ENCODE assay signal across 35 cellular contexts in the genomic region with DNA sequence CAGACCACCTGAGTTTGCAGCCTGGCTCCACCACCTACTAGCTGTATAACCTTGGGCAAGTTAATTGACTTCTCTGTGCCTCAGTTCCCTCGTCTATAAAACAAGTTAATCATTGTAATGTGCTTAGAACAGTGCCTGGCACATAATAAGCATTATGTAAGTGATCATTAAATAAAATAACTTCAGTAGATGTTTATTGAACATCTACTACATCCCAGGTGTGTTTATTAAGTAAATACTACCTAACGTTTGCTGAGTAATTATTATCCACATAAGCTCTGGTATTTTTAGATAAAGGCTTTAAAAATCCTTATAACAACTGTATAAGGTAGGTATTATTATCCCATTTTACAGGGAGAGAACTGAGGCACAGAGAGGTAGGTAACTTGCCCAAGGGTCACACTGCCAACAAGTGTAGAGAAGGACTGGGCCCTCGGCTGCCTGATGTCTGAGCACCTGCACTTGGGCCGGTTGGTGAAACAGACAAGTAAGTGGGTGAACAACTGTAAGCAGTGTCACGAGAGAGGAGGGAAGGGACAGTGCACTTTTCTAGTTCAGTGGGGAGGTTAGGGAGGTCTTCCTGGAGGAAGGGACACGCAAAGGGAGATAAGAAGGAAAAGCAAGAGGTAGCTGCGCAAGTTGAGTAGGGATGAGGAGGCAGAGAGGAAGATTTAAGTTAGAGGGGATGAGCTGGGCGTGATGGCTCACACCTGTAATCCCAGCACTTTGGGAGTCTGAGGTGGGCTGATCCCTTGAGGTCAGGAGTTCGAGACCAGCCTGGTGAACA. TPM values are rescaled to one million over a fixed set of nuclear protein-coding genes. Genes with fewer than 3 reads are reported as not detected.
DNase-seq lines count a peak whose midpoint lies in the region; ATAC-seq, FAIRE-seq and TF ChIP-seq lines count a peak whose summit lies in the region.
"Had no signal": no experiment of that assay in that cellular context is flagged by ENCODE, and none has a peak within 500 bp of the region (broad histone marks: within the 10 kb centered on the region; RNA-seq: fewer than 3 reads in every experiment).

No MANE protein-coding gene starts in this region.

- no peak for FAIRE-seq in H1 (lab: Jason Lieb, UNC)
- FAIRE-seq: GM19239, pancreas had no signal

- no peak for TF ChIP-seq EP300 in H1 (IDR thresholded peaks at IDR 0.05; ENCODE audit: borderline replicate concordance in 1 of 2, low read depth in 2 of 2, low read length in 2 of 2)

- H3K27me3 ChIP-seq in RWPE2 (ENCODE audit: insufficient read depth, poor library complexity, severe bottlenecking) (no peaks in the 10 kb centered on the region), H1 (replicated peaks in 1 of 4; ENCODE audit: control insufficient read depth in 3 of 4, extremely low read depth in 1 of 4, insufficient read depth in 3 of 4, low read length in 3 of 4) (no peaks in the 10 kb centered on the region), prostate gland (replicated peaks; ENCODE audit: insufficient read depth) (no peaks in the 10 kb centered on the region), upper lobe of right lung (no peaks in the 10 kb centered on the region)
- H3K27me3 ChIP-seq: adrenal gland, brain microvascular endothelial cell, colonic mucosa, esophagus muscularis mucosa, gastroesophageal sphincter, pancreas, stomach had no signal

- peaks cover 56% of the 10 kb centered on the region for H3K4me1 ChIP-seq in RWPE2 (ENCODE audit: insufficient read depth, poor library complexity, severe bottlenecking)
- H3K4me1 ChIP-seq in H1 (replicated peaks in 1 of 4; ENCODE audit: control insufficient read depth in 3 of 4, insufficient read depth in 4 of 4, low read length in 3 of 4) = peaks cover 5 to 20% (median 9%) of the 10 kb centered on the region in 4 experiments; a peak in 6 of 7 replicates
- H3K4me1 ChIP-seq in prostate gland (replicated peaks) = no peaks in the 10 kb centered on the region
- H3K4me1 ChIP-seq in upper lobe of right lung = peaks cover 21% of the 10 kb centered on the region
- H3K4me1 ChIP-seq: colonic mucosa had no signal

- WGBS in H1 (ENCODE audit: extremely low coverage in 1 of 2, insufficient coverage in 1 of 2, insufficient read length in 1 of 2, insufficient replicate concordance in 2 of 2, low coverage in 1 of 2, low lambda C conversion rate in 2 of 2, missing lambda C conversion rate in 1 of 2), 2 experiments = 79% methylated on average over 8 of the region's 9 CpGs; no CpG with 5 or more reads in 1 of the 2 experiments
- WGBS in prostate gland = 76% methylated on average over 8 of the region's 9 CpGs

- no peak for TF ChIP-seq POLR2A in H1 (IDR thresholded peaks at IDR 0.05; ENCODE audit: control extremely low read depth in 1 of 2, low read depth in 2 of 2, low read length in 2 of 2)
- no peak for TF ChIP-seq POLR2A in prostate gland (IDR thresholded peaks at IDR 0.05)

- peak overlapping the region; percentile 39 for H3K27ac Mint-ChIP-seq in T-helper 1 cell treated with Interleukin-12 subunit alpha and Interleukin-12 subunit beta and Interleukin-4 antibody, amounts not matched to agents 30 μg/mL and 1 μg/mL, for 36 hours
- H3K27ac Mint-ChIP-seq: activated CD4-positive, alpha-beta memory T cell treated with anti-CD3 and anti-CD28 coated beads for 36 hours; activated T-helper 2 cell treated with anti-CD3 and anti-CD28 coated beads, Interferon-gamma antibody, Interleukin-2, Interleukin-4, amounts not matched to agents 10 μg/mL and 5 μg/mL and 100 μg/mL, durations not matched to agents 14 hours and 24 hours and 36 hours; CD8-positive, alpha-beta T cell had no signal

- no peak overlapping the region for H3K4me3 Mint-ChIP-seq in T-helper 1 cell treated with Interleukin-12 subunit alpha and Interleukin-12 subunit beta and Interleukin-4 antibody, amounts not matched to agents 30 μg/mL and 1 μg/mL, for 36 hours
- H3K4me3 Mint-ChIP-seq: activated CD4-positive, alpha-beta memory T cell treated with anti-CD3 and anti-CD28 coated beads for 36 hours; CD8-positive, alpha-beta T cell; naive thymus-derived CD8-positive, alpha-beta T cell had no signal

- intact Hi-C loops in prostate gland (cut with DNase I) = no loop called here
- intact Hi-C loops in upper lobe of right lung (cut with DNase I) = no loop called here

- H4K91ac ChIP-seq in H1 (replicated peaks; ENCODE audit: insufficient read length, low read length) = no peak overlapping the region

- H3K27ac ChIP-seq in RWPE2 (ENCODE audit: poor library complexity, severe bottlenecking) (peak overlapping the region; percentile 100), H1 (ENCODE audit: low read depth, low read length) (no peak overlapping the region), prostate gland (peak overlapping the region; percentile 33 to 88), upper lobe of right lung (no peak overlapping the region)
- H3K27ac ChIP-seq: 22Rv1, adrenal gland, brain microvascular endothelial cell, pancreas had no signal

- H2BK12ac ChIP-seq in H1 (ENCODE audit: low read depth, low read length) = peak overlapping the region; percentile 87; the same call in 1 of the 2 replicates

- no peak overlapping the region for H3K9ac ChIP-seq in H1 (replicated peaks in 1 of 4; ENCODE audit: extremely low read depth in 1 of 4, low read depth in 3 of 4, low read length in 3 of 4)
- H3K9ac ChIP-seq: SK-N-SH had no signal

- DNase-seq in T-helper 1 cell = no peak
- DNase-seq in RWPE2 (ENCODE audit: low spot score) = no peak
- no peak for DNase-seq in H1 (ENCODE audit: low read depth in 1 of 2, low spot score in 2 of 2)
- DNase-seq in prostate gland (ENCODE audit: low spot score) = no peak
- no peak for DNase-seq in upper lobe of right lung
- DNase-seq: activated CD4-positive, alpha-beta memory T cell treated with anti-CD3 and anti-CD28 coated beads for 36 hours; adrenal gland; brain microvascular endothelial cell; CD8-positive, alpha-beta T cell; colonic mucosa; DMS 273 treated with DMSO at 0.1 percent for 48 hours; effector memory CD4-positive, alpha-beta T cell; GOT3; hypothalamus; left ventricle myocardium superior; midbrain; naive thymus-derived CD8-positive, alpha-beta T cell; NCI-H1048; NCI-H187; NCI-H2171 treated with DMSO at 0.1 percent for 48 hours; NCI-H526 treated with DMSO at 0.1 percent for 48 hours; pancreas; SK-N-SH; stomach; T-helper 9 cell had no signal

- H3K36me3 ChIP-seq in RWPE2 (ENCODE audit: low read depth) = peaks cover 95% of the 10 kb centered on the region
- no peaks in the 10 kb centered on the region for H3K36me3 ChIP-seq in H1 (ENCODE audit: control insufficient read depth in 2 of 4, insufficient read depth in 4 of 4, low read length in 3 of 4)
- no peaks in the 10 kb centered on the region for H3K36me3 ChIP-seq in prostate gland
- H3K36me3 ChIP-seq in upper lobe of right lung = no peaks in the 10 kb centered on the region
- H3K36me3 ChIP-seq: adrenal gland, brain microvascular endothelial cell, colonic mucosa, esophagus muscularis mucosa, gastroesophageal sphincter, pancreas, stomach had no signal

- H3K79me2 ChIP-seq in H1 (ENCODE audit: control insufficient read depth in 1 of 2, insufficient read depth in 2 of 2, low read length in 2 of 2) = no peaks in the 10 kb centered on the region

- no peak overlapping the region for H3K23ac ChIP-seq in H1 (ENCODE audit: insufficient read length)

- H4K8ac ChIP-seq in H1 (ENCODE audit: extremely low read depth, insufficient read depth, low read length) = no peak overlapping the region

- H4K20me1 ChIP-seq in H1 (replicated peaks in 1 of 2; ENCODE audit: control insufficient read depth in 1 of 2, insufficient read depth in 2 of 2, low read length in 2 of 2) = no peaks in the 10 kb centered on the region

- H3K14ac ChIP-seq in H1 (ENCODE audit: insufficient read length) = no peak overlapping the region

- H2BK20ac ChIP-seq in H1 (ENCODE audit: low read length) = no peak overlapping the region

- H2AFZ ChIP-seq in H1 (ENCODE audit: low read length) = no peak overlapping the region

- H3K9me3 ChIP-seq in RWPE2 (ENCODE audit: severe bottlenecking) (no peaks in the 10 kb centered on the region), H1 (ENCODE audit: insufficient read depth in 2 of 2, low read depth in 1 of 2, low read length in 1 of 2) (no peaks in the 10 kb centered on the region), prostate gland (no peaks in the 10 kb centered on the region), upper lobe of right lung (no peaks in the 10 kb centered on the region)
- H3K9me3 ChIP-seq: adrenal gland, colonic mucosa, esophagus muscularis mucosa, gastroesophageal sphincter, pancreas, SK-N-SH, stomach had no signal

- no peak overlapping the region for H4K5ac ChIP-seq in H1 (ENCODE audit: insufficient read length, low read depth, low read length)

- H3K4me1 Mint-ChIP-seq in T-helper 1 cell treated with Interleukin-12 subunit alpha and Interleukin-12 subunit beta and Interleukin-4 antibody, amounts not matched to agents 30 μg/mL and 1 μg/mL, for 36 hours (ENCODE audit: low read depth) = peaks cover 21% of the 10 kb centered on the region

- no peak overlapping the region for H3K56ac ChIP-seq in H1 (replicated peaks; ENCODE audit: insufficient read length, low read depth, low read length)

- no peak overlapping the region; the same call in 1 of the 2 replicates for H2BK5ac ChIP-seq in H1 (ENCODE audit: low read depth, low read length)

- H3K4me3 ChIP-seq in RWPE2 (ENCODE audit: severe bottlenecking) (peak overlapping the region; percentile 81), H1 (ENCODE audit: extremely low read depth in 1 of 4, insufficient read depth in 2 of 4, low read depth in 3 of 4, low read length in 4 of 4) (no peak overlapping the region), prostate gland (no peak overlapping the region), upper lobe of right lung (no peak overlapping the region)
- H3K4me3 ChIP-seq: adrenal gland, colonic mucosa, esophagus muscularis mucosa, gastroesophageal sphincter, pancreas, stomach had no signal

- TF ChIP-seq RAD21 in H1 (IDR thresholded peaks at IDR 0.05 in 1 of 2, conservative IDR thresholded peaks at IDR 0.05 in 1 of 2; ENCODE audit: low read depth in 2 of 2, low read length in 2 of 2) = no peak

- no peaks in the 10 kb centered on the region for H3K27me3 Mint-ChIP-seq in T-helper 1 cell treated with Interleukin-12 subunit alpha and Interleukin-12 subunit beta and Interleukin-4 antibody, amounts not matched to agents 30 μg/mL and 1 μg/mL, for 36 hours (ENCODE audit: low read depth)

- TF ChIP-seq CTCF in RWPE2 (IDR thresholded peaks at IDR 0.05; ENCODE audit: poor library complexity, severe bottlenecking) (no peak), H1 (IDR thresholded peaks at IDR 0.05; ENCODE audit: control extremely low read depth in 1 of 3, insufficient read depth in 1 of 3, low read depth in 1 of 3, low read length in 3 of 3) (no peak), prostate gland (IDR thresholded peaks at IDR 0.05) (no peak), upper lobe of right lung (IDR thresholded peaks at IDR 0.05) (no peak)

- ATAC-seq in RWPE2 (ENCODE audit: low read depth) (no peak), GM18870 (IDR thresholded peaks at IDR 0.05; ENCODE audit: unreplicated experiment) (no peak), upper lobe of right lung (no peak), GM19324 (IDR thresholded peaks at IDR 0.05; ENCODE audit: low FRiP score, unreplicated experiment) (no peak)
- ATAC-seq: CD8-positive, alpha-beta T cell; gastroesophageal sphincter; left ventricle myocardium superior; naive thymus-derived CD8-positive, alpha-beta T cell; pancreas; right cardiac atrium had no signal

- H3K18ac ChIP-seq in H1 (ENCODE audit: extremely low read depth, low read length) = no peak overlapping the region

- H2AK5ac ChIP-seq in H1 (ENCODE audit: low read depth, low read length) = no peak overlapping the region

- CTCF ChIA-PET in H1 (lab: Charles Lee; ENCODE audit: partially characterized antibody) = interaction anchor here (0.7 to 7.6 kb wide), 9 partner anchors 8 to 58 kb away, joined by 3 to 46 read pairs (median 4); no protein-coding TSS in a partner anchor

- H3K23me2 ChIP-seq in H1 (ENCODE audit: low read depth, low read length) = peaks cover 3% of the 10 kb centered on the region; the same call in 1 of the 2 replicates

- H3K9me3 Mint-ChIP-seq in T-helper 1 cell treated with Interleukin-12 subunit alpha and Interleukin-12 subunit beta and Interleukin-4 antibody, amounts not matched to agents 30 μg/mL and 1 μg/mL, for 36 hours = no peaks in the 10 kb centered on the region
- H3K9me3 Mint-ChIP-seq: activated CD4-positive, alpha-beta memory T cell treated with anti-CD3 and anti-CD28 coated beads for 36 hours; activated T-helper 2 cell treated with anti-CD3 and anti-CD28 coated beads, Interferon-gamma antibody, Interleukin-2, Interleukin-4, amounts not matched to agents 10 μg/mL and 5 μg/mL and 100 μg/mL, durations not matched to agents 14 hours and 24 hours and 36 hours; CD8-positive, alpha-beta T cell; naive thymus-derived CD8-positive, alpha-beta T cell had no signal

- H2BK15ac ChIP-seq in H1 (ENCODE audit: low read length) = no peak overlapping the region; the same call in 1 of the 2 replicates

- POLR2A ChIA-PET in H1 (lab: Charles Lee; ENCODE audit: partially characterized antibody) = interaction anchor here (1.0 to 1.8 kb wide), 4 partner anchors 9 to 75 kb away, joined by 3 to 8 read pairs (median 4); no protein-coding TSS in a partner anchor

- H2BK120ac ChIP-seq in H1 (replicated peaks; ENCODE audit: low read depth, low read length) = no peak overlapping the region

- H3K4ac ChIP-seq in H1 (replicated peaks; ENCODE audit: insufficient read length, low read depth, low read length) = no peak overlapping the region

- H3K36me3 Mint-ChIP-seq in T-helper 1 cell treated with Interleukin-12 subunit alpha and Interleukin-12 subunit beta and Interleukin-4 antibody, amounts not matched to agents 30 μg/mL and 1 μg/mL, for 36 hours (ENCODE audit: low read depth) = peaks cover 5% of the 10 kb centered on the region
- H3K36me3 Mint-ChIP-seq: activated CD4-positive, alpha-beta memory T cell treated with anti-CD3 and anti-CD28 coated beads for 36 hours; CD8-positive, alpha-beta T cell; naive thymus-derived CD8-positive, alpha-beta T cell had no signal

- H3K4me2 ChIP-seq in H1 (ENCODE audit: insufficient read depth in 1 of 2, low read depth in 2 of 2, low read length in 2 of 2) = no peak overlapping the region
- H3K4me2 ChIP-seq: SK-N-SH had no signal

- H3K79me1 ChIP-seq in H1 (ENCODE audit: low read depth, low read length) = no peaks in the 10 kb centered on the region

RNA-seq across cellular contexts. Expression of a gene that starts 4.6 kb away (rescaled TPM):
- 0.20 and 0.80 TPM in 2 replicates for total RNA-seq in H1 (2021; fragmentation: NEBNext Ultra II Directional; extraction: Animal tissue kit (Norgen Biotek cat#: 25700))
- polyA plus RNA-seq in H1 (2011; rRNA removed) = 0.21 and 0.39 TPM in 2 replicates
- polyA plus RNA-seq in H1 (2011; cell fraction: cytosol; rRNA removed) = 0.49 TPM
- 0.54 TPM for polyA plus RNA-seq in H1 (2011; cell fraction: nucleus; rRNA removed)
- polyA plus RNA-seq in H1 (2012, experiment 1 of 2) = 0.21 to 0.76 TPM (median 0.30 TPM) in 4 replicates
- polyA plus RNA-seq in H1 (2012, experiment 2 of 2) = 0.10 TPM
- 0.39 TPM for polyA plus RNA-seq in H1 (2013, experiment 1 of 2)
- 0.63 TPM for polyA plus RNA-seq in H1 (2013, experiment 2 of 2)
- polyA minus RNA-seq in H1 (2011; rRNA and poly(A)+ RNA removed) = 0.60 and 0.66 TPM in 2 replicates
- polyA minus RNA-seq in H1 (2011; cell fraction: cytosol; rRNA and poly(A)+ RNA removed) = not detected
- polyA minus RNA-seq in H1 (2011; cell fraction: nucleus; rRNA and poly(A)+ RNA removed) = 0.90 TPM
- total RNA-seq in prostate gland = 10 to 100 TPM; 51.3 to 56.1 TPM
- total RNA-seq in upper lobe of right lung = 0.78 TPM
- total RNA-seq: esophagus muscularis mucosa; left ventricle myocardium superior; LHCN-M2; naive thymus-derived CD8-positive, alpha-beta T cell had no signal
- polyA plus RNA-seq: naive thymus-derived CD8-positive, alpha-beta T cell; pancreas; right cardiac atrium; SK-N-SH had no signal

RNA-seq across cellular contexts. Expression of a gene that starts 53.6 kb away (rescaled TPM):
- total RNA-seq in H1 (2021; fragmentation: NEBNext Ultra II Directional; extraction: Animal tissue kit (Norgen Biotek cat#: 25700)) = 105 and 109 TPM in 2 replicates
- 79.9 and 85.5 TPM in 2 replicates for polyA plus RNA-seq in H1 (2011; rRNA removed)
- 68.0 TPM for polyA plus RNA-seq in H1 (2011; cell fraction: cytosol; rRNA removed)
- polyA plus RNA-seq in H1 (2011; cell fraction: nucleus; rRNA removed) = 63.6 TPM
- 95.6 to 171 TPM (median 141 TPM) in 4 replicates for polyA plus RNA-seq in H1 (2012, experiment 1 of 2)
- 167 TPM for polyA plus RNA-seq in H1 (2012, experiment 2 of 2)
- 95.7 TPM for polyA plus RNA-seq in H1 (2013, experiment 1 of 2)
- polyA plus RNA-seq in H1 (2013, experiment 2 of 2) = 105 TPM
- 64.7 and 69.4 TPM in 2 replicates for polyA minus RNA-seq in H1 (2011; rRNA and poly(A)+ RNA removed)
- 60.8 TPM for polyA minus RNA-seq in H1 (2011; cell fraction: cytosol; rRNA and poly(A)+ RNA removed)
- polyA minus RNA-seq in H1 (2011; cell fraction: nucleus; rRNA and poly(A)+ RNA removed) = 36.3 TPM
- total RNA-seq in prostate gland (100 to 1,000 TPM; 132 to 154 TPM), upper lobe of right lung (381 TPM)

Comparison
In these comparisons a context has a peak if more than half of its experiments do, and no peak if none do; other contexts are left out.
1. H3K27ac ChIP-seq: peak in RWPE2 (single experiment) and prostate gland (2 of 2); none in H1 (single experiment) and upper lobe of right lung (single experiment).
2. RNA of a gene that starts 4.6 kb away (total RNA-seq): 51.3 to 56.1 TPM in prostate gland; 0.78 TPM in upper lobe of right lung (single experiment) and 0.20 to 0.80 TPM in H1; every median in the first group is over 10 times any median in the second.